Comparison of ENCODE assay signal across 8 cellular contexts in the genomic region with DNA sequence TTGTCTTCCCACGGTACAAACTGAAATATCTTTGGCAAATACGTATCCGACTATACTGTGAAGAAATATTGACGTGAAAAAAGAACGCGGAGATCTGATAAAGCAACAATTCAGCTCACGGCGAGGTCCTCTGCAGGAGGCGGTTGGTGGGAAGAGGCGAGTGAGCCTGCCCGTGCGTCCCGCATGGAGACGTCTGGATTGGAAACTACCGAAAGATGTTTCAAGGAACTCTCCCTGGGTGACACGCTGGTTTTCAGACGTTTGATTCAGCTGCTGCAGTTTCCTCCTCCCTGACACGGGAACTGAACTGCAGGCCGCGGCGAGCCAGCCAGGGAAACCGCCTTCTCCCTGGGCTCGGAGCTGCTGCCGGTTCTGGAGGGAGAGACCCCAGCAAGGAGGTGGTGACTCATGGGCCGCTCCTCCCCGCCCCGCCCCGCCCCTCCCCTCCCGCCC. TPM values are rescaled to one million over a fixed set of nuclear protein-coding genes. Genes with fewer than 3 reads are reported as not detected.
DNase-seq lines count a peak whose midpoint lies in the region; ATAC-seq and TF ChIP-seq lines count a peak whose summit lies in the region.

No MANE protein-coding gene starts in this region.

- POLR2A ChIA-PET in Caco-2 (lab: Charles Lee), result no interaction called here

- peak; percentile 75 to 81 for DNase-seq in Caco-2
- DNase-seq in Jurkat, Clone E6-1 (ENCODE audit: low read depth, low spot score), result peak; percentile 51
- DNase-seq in SK-N-DZ (ENCODE audit: low spot score), result peak; percentile 88
- DNase-seq in amniotic epithelial cell (ENCODE audit: low read depth), result peak; percentile 91
- DNase-seq in cardiac septum (ENCODE audit: low spot score), result peak; percentile 90
- DNase-seq in ovary, result peak; percentile 87 to 90 (median 89)
- peak; percentile 83 for DNase-seq in upper lobe of right lung

- no peaks in the 10 kb centered on the region for H3K9me3 ChIP-seq in Caco-2
- no peaks in the 10 kb centered on the region for H3K9me3 ChIP-seq in ovary
- no peaks in the 10 kb centered on the region for H3K9me3 ChIP-seq in upper lobe of right lung

- TF ChIP-seq CTCF in Caco-2 (IDR thresholded peaks at IDR 0.05; ENCODE audit: insufficient read depth in 1 of 2, low read depth in 1 of 2, low read length in 1 of 2, severe bottlenecking in 1 of 2, unreplicated experiment in 1 of 2) (no peak), ovary (IDR thresholded peaks at IDR 0.05) (no peak), upper lobe of right lung (IDR thresholded peaks at IDR 0.05) (no peak)

- H3K36me3 Mint-ChIP-seq in Caco-2 (ENCODE audit: insufficient read depth, unreplicated experiment), result peaks cover 4% of the 10 kb centered on the region

- intact Hi-C loops in Caco-2 (cut with micrococcal nuclease; ENCODE audit: unreplicated experiment) (no loop called here), cardiac septum (cut with DNase I) (no loop called here), ovary (cut with DNase I) (loop anchor here in 2 of 4 donors (5.0 kb wide), 2 partner anchors 41 to 56 kb away; no protein-coding TSS in a partner anchor), upper lobe of right lung (cut with DNase I) (no loop called here)

- H3K27ac ChIP-seq in ovary, result peak overlapping the region; percentile 63 to 74
- peak overlapping the region; percentile 63 for H3K27ac ChIP-seq in upper lobe of right lung

- H3K4me3 Mint-ChIP-seq in Caco-2 (ENCODE audit: unreplicated experiment), result no peak overlapping the region

- peaks cover 2% of the 10 kb centered on the region for H3K27me3 Mint-ChIP-seq in Caco-2 (ENCODE audit: insufficient read depth, unreplicated experiment)

- no TSS peak for BruUV-seq in Caco-2 (replicated peaks; lab: Mats Ljungman, UMichigan)

- H3K4me3 ChIP-seq in Caco-2 (ENCODE audit: low read depth, low read length) (peak overlapping the region; percentile 45), ovary (peak overlapping the region; percentile 21), upper lobe of right lung (peak overlapping the region; percentile 47)
- H3K4me3 ChIP-seq in Jurkat, Clone E6-1 (ENCODE audit: low read length), result peak overlapping the region; percentile 53

- peak; percentile 64 for TF ChIP-seq POLR2A in ovary (IDR thresholded peaks at IDR 0.05)

- TF ChIP-seq EP300 in ovary (IDR thresholded peaks at IDR 0.05), result peak; percentile 31

- ATAC-seq in upper lobe of right lung (peak; percentile 67), HG03520 (IDR thresholded peaks at IDR 0.05; ENCODE audit: unreplicated experiment) (no peak)

- CTCF ChIA-PET in Caco-2 (lab: Charles Lee), result interaction anchor here (0.6 kb wide), 3 partner anchors 45 to 380 kb away, joined by 3 to 5 read pairs (median 3); no protein-coding TSS in a partner anchor

- no peak overlapping the region for H3K27ac Mint-ChIP-seq in Caco-2 (ENCODE audit: unreplicated experiment)

- H3K4me1 Mint-ChIP-seq in Caco-2 (ENCODE audit: low read depth, unreplicated experiment), result no peaks in the 10 kb centered on the region

- no peaks in the 10 kb centered on the region for H3K9me3 Mint-ChIP-seq in Caco-2 (ENCODE audit: unreplicated experiment)

- peaks cover 4% of the 10 kb centered on the region; the same call in 1 of the 2 replicates for H3K4me1 ChIP-seq in Caco-2
- peaks cover 13% of the 10 kb centered on the region for H3K4me1 ChIP-seq in ovary (ENCODE audit: insufficient read depth)
- peaks cover 2% of the 10 kb centered on the region for H3K4me1 ChIP-seq in upper lobe of right lung

- no peaks in the 10 kb centered on the region for H3K27me3 ChIP-seq in Caco-2 (replicated peaks; ENCODE audit: control insufficient read depth, insufficient read depth, low read length)
- H3K27me3 ChIP-seq in ovary, result no peaks in the 10 kb centered on the region
- peaks cover 9% of the 10 kb centered on the region for H3K27me3 ChIP-seq in upper lobe of right lung

- no peaks in the 10 kb centered on the region for H3K36me3 ChIP-seq in Caco-2 (ENCODE audit: control insufficient read depth, insufficient read depth, low read length)
- no peaks in the 10 kb centered on the region for H3K36me3 ChIP-seq in ovary
- H3K36me3 ChIP-seq in upper lobe of right lung, result peaks cover 4% of the 10 kb centered on the region

- 1 to 3% (median 2%) methylated on average over 22 to 28 of the region's 29 CpGs for WGBS in ovary, 3 donors

RNA-seq across cellular contexts. Expression of gene COL6A1, which starts 0.4 kb away (rescaled TPM):
- total RNA-seq in Caco-2 (2022) (31.9 and 33.4 TPM in 2 replicates), cardiac septum (140 TPM), ovary (100 to 1,000 TPM; 389 to 779 (median 731) TPM), upper lobe of right lung (175 TPM)
- polyA plus RNA-seq in Jurkat, Clone E6-1 (2012; ENCODE audit: insufficient read depth, insufficient read length), result 2.7 TPM
- 58.6 and 64.7 TPM in 2 replicates for polyA plus RNA-seq in SK-N-DZ (2014; cell fraction: cytosol; rRNA removed)
- polyA plus RNA-seq in SK-N-DZ (2014; cell fraction: nucleus; rRNA removed), result 367 and 476 TPM in 2 replicates
- 100 to 1,000 TPM; 112 to 905 TPM for polyA plus RNA-seq in ovary
